In the genomic region with DNA sequence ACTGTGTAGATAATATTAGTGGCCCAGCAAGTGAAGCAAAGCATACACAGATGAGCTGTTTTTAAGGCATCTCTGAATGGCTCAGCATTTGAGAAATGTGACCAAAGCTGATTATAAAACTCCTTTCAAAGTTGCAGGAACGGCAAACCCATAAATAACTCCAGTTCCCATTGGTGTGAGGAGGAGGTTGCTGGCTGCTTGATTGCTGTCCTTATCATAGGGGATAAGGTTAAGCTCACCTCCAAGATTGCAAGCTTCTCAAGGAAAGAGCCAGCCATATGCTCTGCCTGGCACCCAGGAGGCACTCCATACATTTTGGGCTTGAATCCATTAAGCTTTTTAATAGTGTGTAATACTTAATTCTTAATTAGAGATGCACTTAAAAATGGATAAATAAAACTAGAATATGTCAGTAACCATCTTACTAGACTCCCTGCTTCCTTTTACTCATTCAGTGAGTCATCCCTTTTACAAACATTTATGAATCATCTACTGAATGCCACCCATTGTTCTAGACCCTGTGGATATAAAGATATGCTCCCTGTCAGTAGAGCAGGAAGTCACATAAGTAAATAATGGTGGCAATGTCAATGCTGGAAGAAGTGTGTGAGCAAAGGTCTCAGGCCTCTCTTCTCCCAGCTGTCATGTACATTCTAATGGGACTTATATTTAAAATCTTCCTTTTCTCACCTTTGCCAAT, we compare ENCODE assay signal across 8 cellular contexts.
DNase-seq lines count a peak whose midpoint lies in the region; ATAC-seq and TF ChIP-seq lines count a peak whose summit lies in the region.

No MANE protein-coding gene starts in this region.

- H3K4me3 ChIP-seq in osteoblast (ENCODE audit: insufficient read depth, low read length) = peak overlapping the region; percentile 28

- no peak overlapping the region for H2AFZ ChIP-seq in osteoblast (ENCODE audit: low read length)

- H3K4me2 ChIP-seq in osteoblast (ENCODE audit: insufficient read depth, low read length) = peak overlapping the region; percentile 70

- H3K36me3 ChIP-seq in osteoblast (ENCODE audit: insufficient read depth, low read length) = no peaks in the 10 kb centered on the region

- H4K20me1 ChIP-seq in osteoblast (ENCODE audit: insufficient read depth, low read length) = no peaks in the 10 kb centered on the region

- peak overlapping the region; percentile 87 for H3K27ac ChIP-seq in epithelial cell of prostate
- H3K27ac ChIP-seq in osteoblast (ENCODE audit: low read depth, low read length) = peak overlapping the region; percentile 78

- ATAC-seq in GM18511 (IDR thresholded peaks at IDR 0.05; ENCODE audit: unreplicated experiment) (peak; percentile 55), HG03378 (IDR thresholded peaks at IDR 0.05; ENCODE audit: unreplicated experiment) (peak; percentile 64)

- H3K79me2 ChIP-seq in osteoblast (ENCODE audit: insufficient read depth, low read length) = peaks cover 41% of the 10 kb centered on the region

- no peaks in the 10 kb centered on the region for H3K27me3 ChIP-seq in osteoblast (ENCODE audit: insufficient read depth, low read length)

- TF ChIP-seq CTCF in osteoblast (IDR thresholded peaks at IDR 0.05; ENCODE audit: extremely low read depth, low read depth, low read length) = no peak

- peaks cover 48% of the 10 kb centered on the region for H3K4me1 ChIP-seq in osteoblast (ENCODE audit: insufficient read depth, low read length)

- no peaks in the 10 kb centered on the region for H3K9me3 ChIP-seq in osteoblast (ENCODE audit: low read depth, low read length)

- DNase-seq in SHP77 treated with DMSO at 0.1 percent for 48 hours (lab: John Stamatoyannopoulos, UW) = peak; percentile 69
- peak; percentile 78 for DNase-seq in epithelial cell of prostate (ENCODE audit: low read depth, low spot score)
- DNase-seq in osteoblast (ENCODE audit: insufficient read length, low spot score, missing footprints) = peak; percentile 22
- no peak for DNase-seq in stimulated activated naive CD4-positive, alpha-beta T cell treated with Interleukin-2 at 50 U/mL for 16 hours (lab: John Stamatoyannopoulos, UW)
- DNase-seq in ecto neural progenitor cell (ENCODE audit: low spot score) = no peak
- DNase-seq in T-helper 9 cell = no peak

Comparison
In these comparisons a context has a peak if more than half of its experiments do, and no peak if none do; other contexts are left out.
1. DNase-seq: peak in SHP77 treated with DMSO at 0.1 percent for 48 hours (single experiment), epithelial cell of prostate (single experiment) and osteoblast (single experiment); none in stimulated activated naive CD4-positive, alpha-beta T cell treated with Interleukin-2 at 50 U/mL for 16 hours (single experiment), ecto neural progenitor cell (single experiment) and T-helper 9 cell (single experiment).